ENCODE assay signal across 10 cellular contexts in the genomic region with DNA sequence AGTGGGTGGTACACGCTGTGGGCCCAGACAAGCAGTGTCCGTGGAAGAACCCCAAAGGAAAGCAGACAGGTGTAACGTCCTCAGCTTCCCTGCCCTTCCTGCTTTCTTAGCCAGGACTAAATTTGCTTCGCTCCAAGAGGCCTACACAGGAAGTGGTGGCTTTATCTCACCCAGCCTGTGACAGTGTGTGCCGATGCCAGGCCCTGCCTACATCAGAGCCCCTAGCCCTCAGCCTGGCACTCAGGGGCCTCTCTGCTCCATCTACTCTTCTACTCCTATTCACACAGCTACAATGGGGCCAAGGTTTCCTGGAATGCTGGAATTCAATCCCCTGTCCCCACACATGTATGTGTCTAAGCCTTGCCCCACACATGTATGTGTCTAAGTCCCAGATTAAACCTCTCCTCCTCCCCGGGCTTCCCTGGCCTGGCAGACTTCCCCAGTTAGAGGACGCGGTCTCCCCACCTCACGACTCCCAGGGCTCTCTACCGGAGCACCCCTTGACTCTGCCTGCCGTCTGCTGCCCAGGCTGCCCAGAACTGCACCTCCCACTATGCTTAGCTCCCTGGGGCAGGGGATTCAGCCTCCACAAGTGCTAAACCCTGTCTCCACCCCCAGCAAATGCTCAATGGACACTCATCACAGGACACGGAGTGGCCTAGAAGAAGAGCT. TPM values are rescaled to one million over a fixed set of nuclear protein-coding genes. Genes with fewer than 3 reads are reported as not detected.
DNase-seq lines count a peak whose midpoint lies in the region; ATAC-seq and TF ChIP-seq lines count a peak whose summit lies in the region.
"Had no signal": no experiment of that assay in that cellular context is flagged by ENCODE, and none has a peak within 500 bp of the region (broad histone marks: within the 10 kb centered on the region; RNA-seq: fewer than 3 reads in every experiment).

No MANE protein-coding gene starts in this region.

- peak overlapping the region; percentile 75 to 97 (median 89) for H3K4me2 ChIP-seq in BLaER1 treated with 17β-estradiol and CSF1 and Interleukin-3, amounts not matched to agents 10 nM and 100 nM

- no peaks in the 10 kb centered on the region for H3K27me3 Mint-ChIP-seq in activated naive CD4-positive, alpha-beta T cell treated with anti-CD3 and anti-CD28 coated beads, Interleukin-2, amount 50 U/mL, for 24 hours
- H3K27me3 Mint-ChIP-seq in memory B cell: no peaks in the 10 kb centered on the region

- peak overlapping the region; percentile 43 to 84 (median 79); a peak in 21 of 22 replicates for H3K27ac ChIP-seq in BLaER1 treated with 17β-estradiol and CSF1 and Interleukin-3, amounts not matched to agents 10 nM and 100 nM
- peak overlapping the region; percentile 68 to 89 (median 71) for H3K27ac ChIP-seq in Peyer's patch
- H3K27ac ChIP-seq in gastroesophageal sphincter: peak overlapping the region in 1 of 4 donors; percentile 29
- H3K27ac ChIP-seq: vagina had no signal

- H3K4me1 ChIP-seq in BLaER1 treated with 17β-estradiol and CSF1 and Interleukin-3, amounts not matched to agents 10 nM and 100 nM: peaks cover 62 to 71% (median 67%) of the 10 kb centered on the region in 10 experiments
- H3K4me1 ChIP-seq in Peyer's patch (peaks cover 9 to 44% (median 16%) of the 10 kb centered on the region in 4 donors), gastroesophageal sphincter (peaks cover 0 to 37% (median 17%) of the 10 kb centered on the region in 3 donors)

- H4K20me1 ChIP-seq in BLaER1 treated with 17β-estradiol and CSF1 and Interleukin-3, amounts not matched to agents 10 nM and 100 nM: peaks cover 0 to 13% (median 0%) of the 10 kb centered on the region in 11 experiments; a peak in 2 of 22 replicates

- peak overlapping the region; percentile 96 for H3K27ac Mint-ChIP-seq in activated naive CD4-positive, alpha-beta T cell treated with anti-CD3 and anti-CD28 coated beads, Interleukin-2, amount 50 U/mL, for 24 hours
- H3K27ac Mint-ChIP-seq in memory B cell: peak overlapping the region; percentile 85

- TF ChIP-seq CTCF in Peyer's patch (IDR thresholded peaks at IDR 0.05): no peak
- no peak for TF ChIP-seq CTCF in gastroesophageal sphincter (IDR thresholded peaks at IDR 0.05)

- H3K4me1 Mint-ChIP-seq in activated naive CD4-positive, alpha-beta T cell treated with anti-CD3 and anti-CD28 coated beads, Interleukin-2, amount 50 U/mL, for 24 hours: peaks cover 64% of the 10 kb centered on the region
- peaks cover 48% of the 10 kb centered on the region for H3K4me1 Mint-ChIP-seq in memory B cell

- peaks cover 6% of the 10 kb centered on the region for H3K36me3 Mint-ChIP-seq in activated naive CD4-positive, alpha-beta T cell treated with anti-CD3 and anti-CD28 coated beads, Interleukin-2, amount 50 U/mL, for 24 hours
- peaks cover 11% of the 10 kb centered on the region for H3K36me3 Mint-ChIP-seq in memory B cell

- peak overlapping the region; percentile 40 to 72 (median 66); a peak in 21 of 22 replicates for H3K9ac ChIP-seq in BLaER1 treated with 17β-estradiol and CSF1 and Interleukin-3, amounts not matched to agents 10 nM and 100 nM

- WGBS in gastroesophageal sphincter (ENCODE audit: low coverage in 1 of 2), 2 donors: 85 to 96% methylated on average over 4 to 10 of the region's 12 CpGs

- H3K9me3 ChIP-seq in BLaER1 treated with 17β-estradiol and CSF1 and Interleukin-3, amounts not matched to agents 10 nM and 100 nM (replicated peaks in 1 of 11): no peaks in the 10 kb centered on the region
- no peaks in the 10 kb centered on the region for H3K9me3 ChIP-seq in Peyer's patch
- H3K9me3 ChIP-seq in gastroesophageal sphincter: no peaks in the 10 kb centered on the region
- H3K9me3 ChIP-seq: vagina had no signal

- ATAC-seq in memory B cell (ENCODE audit: low read depth) (peak; percentile 74), gastroesophageal sphincter (no peak), GM19452 (IDR thresholded peaks at IDR 0.05; ENCODE audit: unreplicated experiment) (no peak)

- TF ChIP-seq POLR2A in Peyer's patch (IDR thresholded peaks at IDR 0.05) (peak in 1 of 2 donors; percentile 16), gastroesophageal sphincter (IDR thresholded peaks at IDR 0.05) (no peak)

- H3K4me3 Mint-ChIP-seq in activated naive CD4-positive, alpha-beta T cell treated with anti-CD3 and anti-CD28 coated beads, Interleukin-2, amount 50 U/mL, for 24 hours: peak overlapping the region; percentile 15
- peak overlapping the region; percentile 16 for H3K4me3 Mint-ChIP-seq in memory B cell

- peak overlapping the region in 3 of 10 experiments; percentile 9 to 18 (median 11); a peak in 2 of 20 replicates for H3K4me3 ChIP-seq in BLaER1 treated with 17β-estradiol and CSF1 and Interleukin-3, amounts not matched to agents 10 nM and 100 nM
- H3K4me3 ChIP-seq in Peyer's patch: no peak overlapping the region
- no peak overlapping the region for H3K4me3 ChIP-seq in gastroesophageal sphincter
- H3K4me3 ChIP-seq: vagina had no signal

- no peaks in the 10 kb centered on the region for H3K9me3 Mint-ChIP-seq in activated naive CD4-positive, alpha-beta T cell treated with anti-CD3 and anti-CD28 coated beads, Interleukin-2, amount 50 U/mL, for 24 hours
- no peaks in the 10 kb centered on the region for H3K9me3 Mint-ChIP-seq in memory B cell

- H3K27me3 ChIP-seq in BLaER1 treated with 17β-estradiol and CSF1 and Interleukin-3, amounts not matched to agents 10 nM and 100 nM: no peaks in the 10 kb centered on the region
- H3K27me3 ChIP-seq in Peyer's patch: no peaks in the 10 kb centered on the region
- no peaks in the 10 kb centered on the region for H3K27me3 ChIP-seq in gastroesophageal sphincter
- H3K27me3 ChIP-seq: vagina had no signal

- H3K36me3 ChIP-seq in BLaER1 treated with 17β-estradiol and CSF1 and Interleukin-3, amounts not matched to agents 10 nM and 100 nM: peaks cover 0 to 21% (median 2%) of the 10 kb centered on the region in 11 experiments; a peak in 10 of 22 replicates
- H3K36me3 ChIP-seq in Peyer's patch (peaks cover 0 to 10% (median 0%) of the 10 kb centered on the region in 3 donors), gastroesophageal sphincter (peaks cover 0 to 55% of the 10 kb centered on the region in 2 donors)

- peak; percentile 55 to 79 (median 64) for DNase-seq in Peyer's patch
- DNase-seq in memory B cell (ENCODE audit: low spot score in 2 of 2): no peak
- no peak for DNase-seq in NCI-H1092 (lab: John Stamatoyannopoulos, UW)
- DNase-seq in SIG-M5 (lab: John Stamatoyannopoulos, UW): no peak
- DNase-seq: C1 segment of cervical spinal cord had no signal

- TF ChIP-seq EP300 in gastroesophageal sphincter (IDR thresholded peaks at IDR 0.05): no peak

RNA-seq across cellular contexts. Expression of a gene that starts 8.2 kb away (rescaled TPM):
- total RNA-seq in Peyer's patch (10 to 100 TPM; 15.7 to 72.3 (median 65.1) TPM), gastroesophageal sphincter (10 to 100 TPM in 3 of 4 donors, 1 to 10 TPM in 1; 9.9 to 13.6 (median 11.1) TPM)

RNA-seq across cellular contexts. Expression of a gene that starts 11.4 kb away (rescaled TPM):
- total RNA-seq in Peyer's patch (10 to 100 TPM in 1 of 4 donors, 1 to 10 TPM in 3; 1.4 to 28.1 (median 1.8) TPM), gastroesophageal sphincter (10 to 100 TPM in 1 of 4 donors, 1 to 10 TPM in 3; 6.7 to 11.7 (median 7.5) TPM)

RNA-seq across cellular contexts. Expression of a gene that starts 14.5 kb away (rescaled TPM):
- 1 to 10 TPM in 2 of 4 donors, under 1 TPM in 1, not detected in 1; 0.53 to 1.9 (median 1.1) TPM for total RNA-seq in Peyer's patch
- total RNA-seq in gastroesophageal sphincter: 1 to 10 TPM in 3 of 4 donors, under 1 TPM in 1; 0.25 to 3.6 (median 1.5) TPM

RNA-seq across cellular contexts. Expression of a gene that starts 20.2 kb away (rescaled TPM):
- total RNA-seq in Peyer's patch (100 to 1,000 TPM; 104 to 339 (median 247) TPM), gastroesophageal sphincter (10 to 100 TPM; 43.3 to 60.8 (median 48.2) TPM)

RNA-seq across cellular contexts. Expression of a gene that starts 42.7 kb away (rescaled TPM):
- total RNA-seq in Peyer's patch: 100 to 1,000 TPM; 102 to 212 (median 145) TPM
- 10 to 100 TPM; 24.5 to 41.4 (median 27.5) TPM for total RNA-seq in gastroesophageal sphincter

Comparison
In these comparisons a context has a peak if more than half of its experiments do, and no peak if none do; other contexts are left out.
1. DNase-seq: peak in Peyer's patch (3 of 3); none in memory B cell (0 of 2), NCI-H1092 (single experiment) and SIG-M5 (single experiment).